ENCODE assay signal across 23 cellular contexts in genomic region chr21:34180406-34180805, GRCh38.
A peak's percentile ranks its signal among the peaks of the same experiment; 100 is the strongest.
DNase-seq lines count a peak whose midpoint lies in the region; ATAC-seq, FAIRE-seq and TF ChIP-seq lines count a peak whose summit lies in the region.
"Had no signal": no experiment of that assay in that cellular context is flagged by ENCODE, and none has a peak within 500 bp of the region (broad histone marks: within the 10 kb centered on the region; RNA-seq: fewer than 3 reads in every experiment).

No MANE protein-coding gene starts in this region.

- H3K4me1 Mint-ChIP-seq in natural killer cell treated with Interleukin-12 subunit alpha and Interleukin-12 subunit beta and Interleukin-15 and Interleukin-18, amount 100 ng/mL, for 72 hours (ENCODE audit: low read depth in 2 of 2), result no peaks in the 10 kb centered on the region

- H4K91ac ChIP-seq in neuronal stem cell (ENCODE audit: low read depth, low read length, poor library complexity), result peak overlapping the region; percentile 25

- no peak overlapping the region for H2AFZ ChIP-seq in HepG2 (ENCODE audit: low read length)
- H2AFZ ChIP-seq in neuronal stem cell (ENCODE audit: low read length), result peak overlapping the region; percentile 80

- intact Hi-C loops in HepG2 (cut with micrococcal nuclease; ENCODE audit: unreplicated experiment), result no loop called here
- intact Hi-C loops in right lobe of liver (cut with DNase I), result no loop called here
- intact Hi-C loops in right cardiac atrium (cut with DNase I), result no loop called here
- intact Hi-C loops in aorta (cut with DNase I), result loop anchor here (5.0 kb wide), 2 partner anchors 48 to 53 kb away; no protein-coding TSS in a partner anchor

- no peak for TF ChIP-seq RAD21 in HepG2 (CRISPR knock-in tag; IDR thresholded peaks at IDR 0.05)

- no peak overlapping the region for H2BK5ac ChIP-seq in neuronal stem cell (ENCODE audit: low read length)

- H3K9ac ChIP-seq in HepG2 (ENCODE audit: insufficient read depth, low read depth, low read length) (no peak overlapping the region), neuronal stem cell (ENCODE audit: low read depth, low read length, poor library complexity) (no peak overlapping the region)
- H3K9ac ChIP-seq: BLaER1 treated with 17β-estradiol and CSF1 and Interleukin-3, amounts not matched to agents 10 nM and 100 nM had no signal

- in situ Hi-C loops in HepG2 (cut with HindIII; ENCODE audit: extremely low pct_ligation_motif_present, low pct_unique_long_range_greater_than_20kb), result no loop called here

- no peak overlapping the region for H3K4me3 Mint-ChIP-seq in natural killer cell treated with Interleukin-12 subunit alpha and Interleukin-12 subunit beta and Interleukin-15 and Interleukin-18, amount 100 ng/mL, for 72 hours
- H3K4me3 Mint-ChIP-seq: effector memory CD8-positive, alpha-beta T cell had no signal

- no peaks in the 10 kb centered on the region for H4K20me1 ChIP-seq in HepG2 (ENCODE audit: insufficient read depth, low read length)
- H4K20me1 ChIP-seq: BLaER1 treated with 17β-estradiol and CSF1 and Interleukin-3, amounts not matched to agents 10 nM and 100 nM had no signal

- H3K9me3 Mint-ChIP-seq in natural killer cell treated with Interleukin-12 subunit alpha and Interleukin-12 subunit beta and Interleukin-15 and Interleukin-18, amount 100 ng/mL, for 72 hours, result peaks cover 1% of the 10 kb centered on the region

- TF ChIP-seq CTCF in HepG2 (CRISPR knock-in tag; IDR thresholded peaks at IDR 0.05) (no peak), right lobe of liver (IDR thresholded peaks at IDR 0.05) (no peak), foreskin keratinocyte (conservative IDR thresholded peaks at IDR 0.05) (no peak)

- H3K4me3 ChIP-seq in HepG2 (replicated peaks in 1 of 3; ENCODE audit: insufficient read depth in 1 of 3, low read depth in 2 of 3, low read length in 3 of 3), result no peak overlapping the region
- H3K4me3 ChIP-seq in right lobe of liver, result no peak overlapping the region
- H3K4me3 ChIP-seq in right cardiac atrium (ENCODE audit: low read length), result peak overlapping the region; percentile 45
- H3K4me3 ChIP-seq in neuronal stem cell (ENCODE audit: low read length in 2 of 2), result peak overlapping the region in 1 of 2 donors; percentile 32
- H3K4me3 ChIP-seq in aorta (ENCODE audit: low read length in 2 of 2), result peak overlapping the region; percentile 33 to 78
- H3K4me3 ChIP-seq: BLaER1 treated with 17β-estradiol and CSF1 and Interleukin-3, amounts not matched to agents 10 nM and 100 nM; cardiac muscle cell; SK-N-MC; transverse colon had no signal

- peaks cover 1% of the 10 kb centered on the region for H3K36me3 Mint-ChIP-seq in natural killer cell treated with Interleukin-12 subunit alpha and Interleukin-12 subunit beta and Interleukin-15 and Interleukin-18, amount 100 ng/mL, for 72 hours

- H3K79me1 ChIP-seq in neuronal stem cell (ENCODE audit: low read depth, low read length), result no peaks in the 10 kb centered on the region

- ATAC-seq in HepG2, result no peak
- ATAC-seq in right lobe of liver, result no peak
- ATAC-seq in right cardiac atrium, result peak in 1 of 2 donors; percentile 40
- peak; percentile 38 for ATAC-seq in aorta (ENCODE audit: low FRiP score)
- no peak for ATAC-seq in natural killer cell treated with Interleukin-12 subunit alpha and Interleukin-12 subunit beta and Interleukin-15 and Interleukin-18, amount 100 ng/mL, for 72 hours
- no peak for ATAC-seq in foreskin keratinocyte
- ATAC-seq: effector memory CD8-positive, alpha-beta T cell had no signal

- no peak overlapping the region for H2BK120ac ChIP-seq in neuronal stem cell (ENCODE audit: low read depth, low read length)

- H3K79me2 ChIP-seq in HepG2 (ENCODE audit: insufficient read depth, low read length), result no peaks in the 10 kb centered on the region

- H3K27me3 ChIP-seq in HepG2 (ENCODE audit: control insufficient read depth in 1 of 2, insufficient read depth in 2 of 2, low read length in 2 of 2) (no peaks in the 10 kb centered on the region), right lobe of liver (no peaks in the 10 kb centered on the region), right cardiac atrium (ENCODE audit: control insufficient read depth, insufficient read depth) (no peaks in the 10 kb centered on the region), neuronal stem cell (ENCODE audit: control insufficient read depth in 3 of 3, insufficient read depth in 3 of 3, low read depth in 1 of 3, low read length in 3 of 3) (no peaks in the 10 kb centered on the region), aorta (ENCODE audit: control insufficient read depth in 1 of 2, insufficient read depth in 2 of 2, low read length in 1 of 2) (no peaks in the 10 kb centered on the region), foreskin keratinocyte (peaks cover 27% of the 10 kb centered on the region)
- H3K27me3 ChIP-seq: BLaER1 treated with 17β-estradiol and CSF1 and Interleukin-3, amounts not matched to agents 10 nM and 100 nM; cardiac muscle cell; transverse colon had no signal

- no peak overlapping the region for H3K18ac ChIP-seq in neuronal stem cell (ENCODE audit: low read length)

- FAIRE-seq in HepG2 (lab: Jason Lieb, UNC), result no peak
- FAIRE-seq: GM12892, HTR-8/SVneo had no signal

- no peak overlapping the region for H2BK15ac ChIP-seq in neuronal stem cell (ENCODE audit: low read length)

- no peaks in the 10 kb centered on the region for H3K36me3 ChIP-seq in HepG2 (replicated peaks in 1 of 2; ENCODE audit: control insufficient read depth in 1 of 2, insufficient read depth in 2 of 2, low read length in 2 of 2)
- H3K36me3 ChIP-seq in right lobe of liver, result no peaks in the 10 kb centered on the region
- H3K36me3 ChIP-seq in neuronal stem cell (replicated peaks in 1 of 2; ENCODE audit: control insufficient read depth in 2 of 2, insufficient read depth in 2 of 2, low read length in 2 of 2), result no peaks in the 10 kb centered on the region
- no peaks in the 10 kb centered on the region for H3K36me3 ChIP-seq in aorta (ENCODE audit: control insufficient read depth in 1 of 2, insufficient read depth in 2 of 2, low read length in 1 of 2)
- H3K36me3 ChIP-seq: cardiac muscle cell, transverse colon had no signal

- TF ChIP-seq POLR2A in HepG2 (IDR thresholded peaks at IDR 0.05; ENCODE audit: insufficient read depth in 1 of 2, low read depth in 2 of 2, low read length in 2 of 2), result no peak
- TF ChIP-seq POLR2A in right lobe of liver (IDR thresholded peaks at IDR 0.05), result no peak

- H3K9me3 ChIP-seq in HepG2 (ENCODE audit: low read length), result no peaks in the 10 kb centered on the region
- H3K9me3 ChIP-seq in right lobe of liver, result no peaks in the 10 kb centered on the region
- H3K9me3 ChIP-seq in right cardiac atrium (ENCODE audit: control insufficient read depth, low read length), result peaks cover 2% of the 10 kb centered on the region
- H3K9me3 ChIP-seq in neuronal stem cell (replicated peaks in 1 of 2; ENCODE audit: control insufficient read depth in 2 of 2, insufficient read depth in 1 of 2, low read depth in 1 of 2, low read length in 2 of 2), result peaks cover 0 to 7% of the 10 kb centered on the region in 2 donors
- no peaks in the 10 kb centered on the region for H3K9me3 ChIP-seq in aorta (ENCODE audit: control insufficient read depth, low read length)
- H3K9me3 ChIP-seq: transverse colon had no signal

- CTCF ChIA-PET in HepG2 (lab: Yijun Ruan, JAX; ENCODE audit: low intra/inter-chr PET ratio, low total read pairs), result no interaction called here

- H3K4me2 ChIP-seq in HepG2 (ENCODE audit: low read depth, low read length), result peak overlapping the region; percentile 65
- H3K4me2 ChIP-seq in neuronal stem cell (ENCODE audit: insufficient read depth, low read length, poor library complexity, severe bottlenecking), result peak overlapping the region; percentile 52
- H3K4me2 ChIP-seq: BLaER1 treated with 17β-estradiol and CSF1 and Interleukin-3, amounts not matched to agents 10 nM and 100 nM had no signal

- H3K4me1 ChIP-seq in HepG2 (ENCODE audit: insufficient read depth, low read length) (peaks cover 44% of the 10 kb centered on the region), right lobe of liver (peaks cover 0 to 3% (median 0%) of the 10 kb centered on the region in 4 donors), right cardiac atrium (ENCODE audit: control insufficient read depth, insufficient read depth, low read length) (peaks cover 3% of the 10 kb centered on the region), neuronal stem cell (ENCODE audit: control insufficient read depth in 2 of 2, insufficient read depth in 1 of 2, low read depth in 1 of 2, low read length in 2 of 2) (peaks cover 24 to 26% of the 10 kb centered on the region in 2 donors), aorta (ENCODE audit: control insufficient read depth in 1 of 2, insufficient read depth in 2 of 2, low read length in 2 of 2) (peaks cover 6% of the 10 kb centered on the region in 2 donors), foreskin keratinocyte (no peaks in the 10 kb centered on the region)
- H3K4me1 ChIP-seq: BLaER1 treated with 17β-estradiol and CSF1 and Interleukin-3, amounts not matched to agents 10 nM and 100 nM; transverse colon had no signal

- H3K27ac ChIP-seq in HepG2 (ENCODE audit: extremely low read length, insufficient read depth, low read length) (no peak overlapping the region), right lobe of liver (no peak overlapping the region), right cardiac atrium (ENCODE audit: low read length) (peak overlapping the region; percentile 27), neuronal stem cell (replicated peaks; ENCODE audit: low read length) (peak overlapping the region; percentile 94), aorta (ENCODE audit: low read depth in 1 of 2, low read length in 2 of 2) (peak overlapping the region in 1 of 2 donors; percentile 45), foreskin keratinocyte (no peak overlapping the region)
- H3K27ac ChIP-seq: BLaER1 treated with 17β-estradiol and CSF1 and Interleukin-3, amounts not matched to agents 10 nM and 100 nM; cardiac muscle cell; SK-N-MC had no signal

- H4K8ac ChIP-seq in neuronal stem cell (ENCODE audit: low read depth, low read length), result no peak overlapping the region

- POLR2A ChIA-PET in HepG2 (lab: Yijun Ruan, JAX), result no interaction called here

- H3K27ac Mint-ChIP-seq in natural killer cell treated with Interleukin-12 subunit alpha and Interleukin-12 subunit beta and Interleukin-15 and Interleukin-18, amount 100 ng/mL, for 72 hours, result no peak overlapping the region
- H3K27ac Mint-ChIP-seq: activated T-helper 2 cell treated with anti-CD3 and anti-CD28 coated beads, Interferon-gamma antibody, Interleukin-2, Interleukin-4, amounts not matched to agents 10 μg/mL and 5 μg/mL and 100 μg/mL, durations not matched to agents 14 hours and 24 hours and 36 hours; effector memory CD8-positive, alpha-beta T cell had no signal

- no TSS peak for BruUV-seq in HepG2 (replicated peaks; lab: Mats Ljungman, UMichigan)

- no peak overlapping the region for H3K4ac ChIP-seq in neuronal stem cell (ENCODE audit: low read length)

- no peak overlapping the region for H3K23ac ChIP-seq in neuronal stem cell (ENCODE audit: low read depth, low read length, poor library complexity)

- WGBS in HepG2 (ENCODE audit: low lambda C conversion rate), result 48% methylated on average over 4 of the region's 4 CpGs
- WGBS in right lobe of liver (ENCODE audit: insufficient coverage, low coverage, low lambda C conversion rate, missing lambda C conversion rate), result 68% methylated on average over 3 of the region's 4 CpGs
- WGBS in right cardiac atrium, result 37% methylated on average over 4 of the region's 4 CpGs
- no CpG with 5 or more reads among the region's 4 CpGs for WGBS in neuronal stem cell (ENCODE audit: extremely low coverage in 2 of 2, insufficient read length in 2 of 2, insufficient replicate concordance in 1 of 2), 2 donors
- WGBS in aorta, 2 donors, result 3 to 4% methylated on average over 4 of the region's 4 CpGs

- no peak overlapping the region for H3K14ac ChIP-seq in neuronal stem cell (ENCODE audit: low read length)

- no peak for DNase-seq in HepG2 (ENCODE audit: low spot score)
- no peak for DNase-seq in right lobe of liver
- no peak for DNase-seq in right cardiac atrium
- no peak for DNase-seq in neuronal stem cell (ENCODE audit: low spot score)
- DNase-seq in aorta, result no peak
- no peak for DNase-seq in natural killer cell treated with Interleukin-12 subunit alpha and Interleukin-12 subunit beta and Interleukin-15 and Interleukin-18, amount 100 ng/mL, for 72 hours (ENCODE audit: low spot score)
- DNase-seq in foreskin keratinocyte, result no peak
- DNase-seq in occipital lobe (lab: John Stamatoyannopoulos, UW), result no peak
- DNase-seq: activated CD4-positive, alpha-beta T cell treated with anti-CD3 and anti-CD28 coated beads for 1 hour; DMS153; effector memory CD8-positive, alpha-beta T cell; left cardiac atrium; NCI-H146; NCI-H82; stimulated activated CD4-positive, alpha-beta T cell treated with anti-CD3 and anti-CD28 coated beads, Interleukin-12 subunit alpha, Interleukin-12 subunit beta, amount 100 ng/mL, for 4 hours; T-helper 9 cell; transverse colon had no signal

- TF ChIP-seq EP300 in HepG2 (IDR thresholded peaks at IDR 0.05; ENCODE audit: low read depth in 2 of 2, low read length in 2 of 2) (no peak), HepG2 (CRISPR knock-in tag; IDR thresholded peaks at IDR 0.05; ENCODE audit: borderline replicate concordance) (no peak)

- H2BK12ac ChIP-seq in neuronal stem cell (ENCODE audit: low read length), result no peak overlapping the region

- no peaks in the 10 kb centered on the region for H3K27me3 Mint-ChIP-seq in natural killer cell treated with Interleukin-12 subunit alpha and Interleukin-12 subunit beta and Interleukin-15 and Interleukin-18, amount 100 ng/mL, for 72 hours
- H3K27me3 Mint-ChIP-seq: effector memory CD8-positive, alpha-beta T cell had no signal

- no peak overlapping the region for H2AK5ac ChIP-seq in neuronal stem cell (ENCODE audit: low read depth, low read length)

Comparison
In these comparisons a context has a peak if more than half of its experiments do, and no peak if none do; other contexts are left out.
1. H3K27ac ChIP-seq: peak in right cardiac atrium (single experiment) and neuronal stem cell (single experiment); none in HepG2 (single experiment), right lobe of liver (0 of 3) and foreskin keratinocyte (single experiment).
2. H3K4me3 ChIP-seq: peak in right cardiac atrium (single experiment) and aorta (2 of 2); none in HepG2 (0 of 3) and right lobe of liver (0 of 3).
3. intact Hi-C loops: an anchor here in aorta (5.0 kb wide); none called in HepG2, right lobe of liver and right cardiac atrium.